8 cellular contexts compared by ENCODE assay signal in the genomic region with DNA sequence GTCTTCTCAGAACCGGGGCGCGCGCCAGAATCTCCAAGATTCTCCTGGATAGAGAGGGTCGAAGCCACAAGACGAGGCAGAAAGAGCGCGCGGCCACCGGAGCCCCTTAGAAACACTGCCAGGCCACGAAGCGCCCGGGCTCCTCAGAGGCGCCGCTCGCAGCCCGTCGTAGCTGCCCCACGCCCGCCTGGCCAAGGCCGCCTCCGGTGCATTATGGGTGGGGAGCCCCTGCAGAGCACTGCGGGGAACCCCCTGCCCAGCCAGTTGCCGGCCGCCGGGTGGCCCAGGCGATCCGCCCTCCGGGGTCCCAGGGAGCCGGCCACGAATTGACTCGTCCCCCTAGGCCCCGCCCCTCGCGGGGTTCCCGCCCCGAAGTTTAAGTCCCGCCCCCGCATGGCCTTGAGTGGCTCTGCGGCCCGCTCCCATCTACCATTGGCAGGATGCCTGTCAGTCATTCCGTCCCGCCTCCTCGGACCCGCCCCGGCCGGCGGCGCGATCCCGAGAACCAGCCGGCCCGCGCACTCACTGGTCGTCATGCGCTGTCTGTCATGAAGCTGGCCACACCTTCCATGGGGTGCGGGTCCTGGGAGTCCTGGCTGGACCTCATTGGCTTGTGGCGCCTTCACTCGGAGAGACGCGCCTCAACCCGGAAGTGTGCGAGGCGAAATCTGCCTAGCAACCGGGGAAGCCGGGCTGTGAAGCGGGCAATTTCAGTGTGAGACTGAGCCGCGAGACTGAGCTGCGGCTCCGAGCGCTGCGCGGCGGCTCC. TPM values are rescaled to one million over a fixed set of nuclear protein-coding genes. Genes with fewer than 3 reads are reported as not detected.
DNase-seq lines count a peak whose midpoint lies in the region; ATAC-seq and TF ChIP-seq lines count a peak whose summit lies in the region.

No MANE protein-coding gene starts in this region.

- DNase-seq in H7 (peak; percentile 99), RWPE2 (ENCODE audit: low spot score) (peak; percentile 100), fibroblast of pulmonary artery (ENCODE audit: low read depth) (peak; percentile 100)
- peak; percentile 99 for DNase-seq in activated effector memory CD4-positive, alpha-beta T cell treated with Interleukin-2 at 50 U/mL for 16 hours
- DNase-seq in natural killer cell treated with Interleukin-12 subunit alpha and Interleukin-12 subunit beta and Interleukin-15 and Interleukin-18, amount 100 ng/mL, for 72 hours (ENCODE audit: low spot score), result peak; percentile 100
- peak; percentile 99 for DNase-seq in stimulated activated naive CD4-positive, alpha-beta T cell treated with Interleukin-2 at 50 U/mL for 16 hours (lab: John Stamatoyannopoulos, UW)

- peak overlapping the region; percentile 81 for H3K4me3 ChIP-seq in H7 (ENCODE audit: insufficient read depth, low read depth, low read length)
- H3K4me3 ChIP-seq in Loucy (ENCODE audit: low read length, poor library complexity, severe bottlenecking), result peak overlapping the region; percentile 100
- peak overlapping the region; percentile 95 for H3K4me3 ChIP-seq in RWPE2 (ENCODE audit: severe bottlenecking)
- peak overlapping the region; percentile 88 for H3K4me3 ChIP-seq in fibroblast of pulmonary artery (replicated peaks; ENCODE audit: low read depth, low read length)

- no peak for TF ChIP-seq CTCF in Loucy (conservative IDR thresholded peaks at IDR 0.05; ENCODE audit: low read length)
- TF ChIP-seq CTCF in RWPE2 (IDR thresholded peaks at IDR 0.05; ENCODE audit: poor library complexity, severe bottlenecking), result no peak
- TF ChIP-seq CTCF in fibroblast of pulmonary artery (IDR thresholded peaks at IDR 0.05; ENCODE audit: low read length, missing control alignments), result no peak

- H3K4me1 ChIP-seq in ES-I3 (ENCODE audit: insufficient read depth, low read length), result peaks cover 16% of the 10 kb centered on the region
- peaks cover 37% of the 10 kb centered on the region for H3K4me1 ChIP-seq in Loucy (ENCODE audit: insufficient read depth, low read length, poor library complexity, severe bottlenecking)
- peaks cover 25% of the 10 kb centered on the region for H3K4me1 ChIP-seq in RWPE2 (ENCODE audit: insufficient read depth, poor library complexity, severe bottlenecking)

- H3K9ac ChIP-seq in ES-I3 (ENCODE audit: low read depth, low read length) (peak overlapping the region; percentile 94), Loucy (ENCODE audit: low read depth, low read length, poor library complexity, severe bottlenecking) (peak overlapping the region; percentile 84)

- peak overlapping the region; percentile 100 for H3K4me3 Mint-ChIP-seq in natural killer cell treated with Interleukin-12 subunit alpha and Interleukin-12 subunit beta and Interleukin-15 and Interleukin-18, amount 100 ng/mL, for 72 hours

- H3K36me3 Mint-ChIP-seq in natural killer cell treated with Interleukin-12 subunit alpha and Interleukin-12 subunit beta and Interleukin-15 and Interleukin-18, amount 100 ng/mL, for 72 hours, result no peaks in the 10 kb centered on the region

- peak; percentile 94 for ATAC-seq in RWPE2 (ENCODE audit: low read depth)
- peak; percentile 95 for ATAC-seq in natural killer cell treated with Interleukin-12 subunit alpha and Interleukin-12 subunit beta and Interleukin-15 and Interleukin-18, amount 100 ng/mL, for 72 hours

- H3K4me2 ChIP-seq in Loucy (ENCODE audit: low read depth, low read length, poor library complexity, severe bottlenecking), result peak overlapping the region; percentile 69

- H3K9me3 Mint-ChIP-seq in natural killer cell treated with Interleukin-12 subunit alpha and Interleukin-12 subunit beta and Interleukin-15 and Interleukin-18, amount 100 ng/mL, for 72 hours, result no peaks in the 10 kb centered on the region

- H3K27me3 Mint-ChIP-seq in natural killer cell treated with Interleukin-12 subunit alpha and Interleukin-12 subunit beta and Interleukin-15 and Interleukin-18, amount 100 ng/mL, for 72 hours, result no peaks in the 10 kb centered on the region

- peaks cover 37% of the 10 kb centered on the region for H4K20me1 ChIP-seq in Loucy (ENCODE audit: insufficient read depth, low read length, poor library complexity, severe bottlenecking)

- no peaks in the 10 kb centered on the region for H3K9me2 ChIP-seq in Loucy (replicated peaks; ENCODE audit: low read depth, low read length)

- peaks cover 56% of the 10 kb centered on the region for H3K79me2 ChIP-seq in Loucy (ENCODE audit: insufficient read depth, low read length)

- H3K4me1 Mint-ChIP-seq in natural killer cell treated with Interleukin-12 subunit alpha and Interleukin-12 subunit beta and Interleukin-15 and Interleukin-18, amount 100 ng/mL, for 72 hours (ENCODE audit: low read depth in 2 of 2), result peaks cover 38 to 40% of the 10 kb centered on the region in 2 donors

- H3K27ac ChIP-seq in RWPE2 (ENCODE audit: poor library complexity, severe bottlenecking), result peak overlapping the region; percentile 80

- H3K27me3 ChIP-seq in H7 (ENCODE audit: control insufficient read depth, insufficient read depth, low read length) (no peaks in the 10 kb centered on the region; the same call in 1 of the 2 replicates), Loucy (ENCODE audit: insufficient read depth, low read length, poor library complexity, severe bottlenecking) (no peaks in the 10 kb centered on the region), RWPE2 (ENCODE audit: insufficient read depth, poor library complexity, severe bottlenecking) (no peaks in the 10 kb centered on the region)

- H3K9me3 ChIP-seq in ES-I3 (ENCODE audit: control insufficient read depth, insufficient read depth, low read length) (no peaks in the 10 kb centered on the region), Loucy (ENCODE audit: insufficient read depth, low read depth, low read length) (no peaks in the 10 kb centered on the region), RWPE2 (ENCODE audit: severe bottlenecking) (no peaks in the 10 kb centered on the region)

- no peaks in the 10 kb centered on the region; the same call in 1 of the 2 replicates for H3F3A ChIP-seq in Loucy (ENCODE audit: low read depth)

- peak overlapping the region; percentile 68 for H2AFZ ChIP-seq in Loucy (ENCODE audit: low read length)

- H3K27ac Mint-ChIP-seq in natural killer cell treated with Interleukin-12 subunit alpha and Interleukin-12 subunit beta and Interleukin-15 and Interleukin-18, amount 100 ng/mL, for 72 hours, result peak overlapping the region; percentile 97 to 99

- H3K36me3 ChIP-seq in ES-I3 (ENCODE audit: insufficient read depth, low read length) (no peaks in the 10 kb centered on the region), H7 (replicated peaks; ENCODE audit: control insufficient read depth, insufficient read depth, low read length) (no peaks in the 10 kb centered on the region), Loucy (ENCODE audit: insufficient read depth, low read length) (no peaks in the 10 kb centered on the region), RWPE2 (ENCODE audit: low read depth) (0 out of 2 replicates have a peak, but pooled peaks cover 4% of the 10 kb centered on the region)

RNA-seq across cellular contexts. Expression of a gene that starts 20.2 kb away (rescaled TPM):
- 104 and 130 TPM in 2 replicates for total RNA-seq in H7 (2014; rRNA removed; shearing (Covaris generic))
- 100 to 1,000 TPM; 171 to 224 TPM for total RNA-seq in natural killer cell treated with Interleukin-12 subunit alpha and Interleukin-12 subunit beta and Interleukin-15 and Interleukin-18, amount 100 ng/mL, for 72 hours

Comparison
In these comparisons a context has a peak if more than half of its experiments do, and no peak if none do; other contexts are left out.
1. Peak in every context shown above with its lines: DNase-seq, ATAC-seq, H3K4me3 ChIP-seq and H3K27ac ChIP-seq.